Comparison of ENCODE assay signal across 33 cellular contexts in genomic region chr13:21227917-21228316, GRCh38.
"Had no signal": no experiment of that assay in that cellular context is flagged by ENCODE, and none has a peak within 500 bp of the region (broad histone marks: within the 10 kb centered on the region; RNA-seq: fewer than 3 reads in every experiment).

No MANE protein-coding gene starts in this region.

- H3K36me3 ChIP-seq: adrenal gland, brain microvascular endothelial cell, cardiac muscle cell had no signal

- ATAC-seq: activated naive CD4-positive, alpha-beta T cell treated with anti-CD3 and anti-CD28 coated beads, Interleukin-2, amount 50 U/mL, for 72 hours; activated T-cell treated with anti-CD3 and anti-CD28 coated beads, Interleukin-2, amount 50 U/mL, for 4 hours; activated T-cell treated with anti-CD3 and anti-CD28 coated beads, Interleukin-2, amount 50 U/mL, for 72 hours; activated T-helper 17 cell treated with anti-CD3 and anti-CD28 coated beads, Interleukin-2, amount 50 U/mL, for 72 hours; body of pancreas had no signal

- H3K9me3 ChIP-seq: adrenal gland, body of pancreas had no signal

- DNase-seq: activated B cell treated with CpG ODN at 0.5 μM for 24 hours; activated CD4-positive, alpha-beta memory T cell treated with anti-CD3 and anti-CD28 coated beads for 36 hours; activated CD4-positive, alpha-beta T cell treated with anti-CD3 and anti-CD28 coated beads for 4 hours; activated CD4-positive, alpha-beta T cell treated with anti-CD3 and anti-CD28 coated beads, Interleukin-2, amount 50 U/mL, for 1 hour; activated CD4-positive, alpha-beta T cell treated with anti-CD3 and anti-CD28 coated beads, Interleukin-2, amount 50 U/mL, for 4 hours; activated CD4-positive, CD25-positive, alpha-beta regulatory T cell treated with anti-CD3 and anti-CD28 coated beads, Interleukin-2, amount 50 U/mL, for 72 hours; activated CD8-positive, alpha-beta memory T cell treated with anti-CD3 and anti-CD28 coated beads, Interleukin-2, amount 50 U/mL, for 4 hours; activated effector memory CD4-positive, alpha-beta T cell treated with anti-CD3 and anti-CD28 coated beads, Interleukin-2, amount 50 U/mL, for 16 hours; activated gamma-delta T cell treated with Interleukin-2 at 50 U/mL for 16 hours; activated naive CD4-positive, alpha-beta T cell; activated naive CD4-positive, alpha-beta T cell treated with anti-CD3 and anti-CD28 coated beads for 36 hours; activated naive CD4-positive, alpha-beta T cell treated with anti-CD3 and anti-CD28 coated beads, Interleukin-2, amount 50 U/mL, for 16 hours; activated naive CD8-positive, alpha-beta T cell treated with anti-CD3 and anti-CD28 coated beads for 36 hours; activated T-cell treated with anti-CD3 and anti-CD28 coated beads for 4 hours; activated T-cell treated with anti-CD3 and anti-CD28 coated beads, Interleukin-2, amount 50 U/mL, for 1 hour; activated T-cell treated with anti-CD3 and anti-CD28 coated beads, Interleukin-2, amount 50 U/mL, for 4 hours; activated T-cell treated with anti-CD3 and anti-CD28 coated beads, Interleukin-2, amount 50 U/mL, for 72 hours; adrenal gland; amniotic stem cell; aorta; body of pancreas; brain microvascular endothelial cell; caudate nucleus; SW 1271; T-helper 1 cell; T-helper 2 cell; T-helper 9 cell had no signal

- FAIRE-seq: astrocyte, TTC549 had no signal

- H3K4me1 ChIP-seq: adrenal gland, body of pancreas had no signal

- H3K4me3 ChIP-seq: adrenal gland, body of pancreas, cardiac muscle cell had no signal

- H3K27ac ChIP-seq: adrenal gland, body of pancreas, brain microvascular endothelial cell, cardiac muscle cell, VCaP had no signal

- H3K27me3 ChIP-seq: adrenal gland, body of pancreas, brain microvascular endothelial cell, cardiac muscle cell had no signal
